Comparison of ENCODE assay signal across 10 cellular contexts in the genomic region with DNA sequence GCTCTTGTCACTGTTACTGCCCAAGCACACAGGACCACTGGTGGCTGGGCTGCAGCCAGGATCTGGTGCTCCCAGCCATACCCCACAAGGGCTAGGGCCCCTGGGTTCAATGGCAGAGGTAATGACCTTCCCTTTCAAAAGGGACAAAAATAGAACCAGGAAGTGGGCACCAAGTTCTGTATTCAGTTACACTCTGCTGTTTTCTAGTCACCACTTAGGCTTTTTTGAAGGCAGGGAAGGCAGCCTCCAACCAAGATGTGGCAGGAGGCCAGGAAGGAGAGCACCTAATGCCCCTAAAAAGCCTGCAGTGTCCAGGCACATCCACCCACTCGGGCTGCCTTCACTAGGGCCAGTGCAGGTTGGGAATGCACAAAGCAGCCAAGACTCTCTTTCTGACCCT. TPM values are rescaled to one million over a fixed set of nuclear protein-coding genes. Genes with fewer than 3 reads are reported as not detected.
DNase-seq lines count a peak whose midpoint lies in the region; ATAC-seq and TF ChIP-seq lines count a peak whose summit lies in the region.
"Had no signal": no experiment of that assay in that cellular context is flagged by ENCODE, and none has a peak within 500 bp of the region (broad histone marks: within the 10 kb centered on the region; RNA-seq: fewer than 3 reads in every experiment).

No MANE protein-coding gene starts in this region.

- H3K4me1 Mint-ChIP-seq in T-cell: peaks cover 0 to 15% (median 0%) of the 10 kb centered on the region in 3 donors
- H3K4me1 Mint-ChIP-seq in activated naive CD4-positive, alpha-beta T cell treated with anti-CD3 and anti-CD28 coated beads for 36 hours (ENCODE audit: low read depth): no peaks in the 10 kb centered on the region
- H3K4me1 Mint-ChIP-seq: activated CD4-positive, alpha-beta T cell treated with anti-CD3 and anti-CD28 coated beads for 36 hours had no signal

- ATAC-seq in T-cell (replicated peaks in 1 of 4): no peak
- ATAC-seq: activated CD4-positive, alpha-beta T cell treated with anti-CD3 and anti-CD28 coated beads for 36 hours had no signal

- peaks cover 38% of the 10 kb centered on the region for H3K36me3 ChIP-seq in Loucy (ENCODE audit: insufficient read depth, low read length)

- POLR2A ChIA-PET in T-cell (lab: Charles Lee): no interaction called here

- peak overlapping the region; percentile 62 for H3K27ac ChIP-seq in VCaP

- DNase-seq in DMS53 (lab: John Stamatoyannopoulos, UW) (peak; percentile 78), pons (ENCODE audit: low spot score) (peak; percentile 62), SK-N-DZ (ENCODE audit: low spot score) (no peak), T-cell (no peak), T-helper 2 cell (no peak)
- no peak for DNase-seq in activated naive CD4-positive, alpha-beta T cell treated with anti-CD3 and anti-CD28 coated beads for 36 hours
- DNase-seq: activated CD4-positive, alpha-beta T cell treated with anti-CD3 and anti-CD28 coated beads for 36 hours; stimulated activated CD4-positive, alpha-beta T cell treated with anti-CD3 and anti-CD28 coated beads, Interleukin-4, amount 100 ng/mL, for 1 hour had no signal

- CTCF ChIA-PET in T-cell (lab: Charles Lee): no interaction called here
- CTCF ChIA-PET in activated naive CD4-positive, alpha-beta T cell treated with anti-CD3 and anti-CD28 coated beads for 36 hours (lab: Charles Lee): interaction anchor here (0.8 kb wide), 1 partner anchor 155 kb away, joined by 4 read pairs; no protein-coding TSS in a partner anchor

- H3K9me2 ChIP-seq in Loucy (replicated peaks; ENCODE audit: low read depth, low read length): no peaks in the 10 kb centered on the region

- H3K27me3 Mint-ChIP-seq in T-cell: no peaks in the 10 kb centered on the region
- no peaks in the 10 kb centered on the region for H3K27me3 Mint-ChIP-seq in activated naive CD4-positive, alpha-beta T cell treated with anti-CD3 and anti-CD28 coated beads for 36 hours (ENCODE audit: low read depth)
- H3K27me3 Mint-ChIP-seq: activated CD4-positive, alpha-beta T cell treated with anti-CD3 and anti-CD28 coated beads for 36 hours had no signal

- no peaks in the 10 kb centered on the region for H3K9me3 ChIP-seq in Loucy (ENCODE audit: insufficient read depth, low read depth, low read length)

- no peak overlapping the region for H3K27ac Mint-ChIP-seq in T-cell
- no peak overlapping the region for H3K27ac Mint-ChIP-seq in activated naive CD4-positive, alpha-beta T cell treated with anti-CD3 and anti-CD28 coated beads for 36 hours
- H3K27ac Mint-ChIP-seq: activated CD4-positive, alpha-beta T cell treated with anti-CD3 and anti-CD28 coated beads for 36 hours had no signal

- no peaks in the 10 kb centered on the region; the same call in 1 of the 2 replicates for H3F3A ChIP-seq in Loucy (ENCODE audit: low read depth)

- intact Hi-C loops in activated naive CD4-positive, alpha-beta T cell treated with anti-CD3 and anti-CD28 coated beads for 36 hours (cut with micrococcal nuclease): no loop called here

- H3K9ac ChIP-seq in Loucy (ENCODE audit: low read depth, low read length, poor library complexity, severe bottlenecking): peak overlapping the region; percentile 28

- no peak overlapping the region for H3K4me3 Mint-ChIP-seq in T-cell
- no peak overlapping the region for H3K4me3 Mint-ChIP-seq in activated naive CD4-positive, alpha-beta T cell treated with anti-CD3 and anti-CD28 coated beads for 36 hours
- H3K4me3 Mint-ChIP-seq: activated CD4-positive, alpha-beta T cell treated with anti-CD3 and anti-CD28 coated beads for 36 hours had no signal

- H3K27me3 ChIP-seq in Loucy (ENCODE audit: insufficient read depth, low read length, poor library complexity, severe bottlenecking): no peaks in the 10 kb centered on the region

- H3K79me2 ChIP-seq in Loucy (ENCODE audit: insufficient read depth, low read length): no peaks in the 10 kb centered on the region

- peak overlapping the region; percentile 45 for H3K4me2 ChIP-seq in Loucy (ENCODE audit: low read depth, low read length, poor library complexity, severe bottlenecking)

- TF ChIP-seq CTCF in Loucy (conservative IDR thresholded peaks at IDR 0.05; ENCODE audit: low read length) (no peak), VCaP (conservative IDR thresholded peaks at IDR 0.05) (no peak)

- H3K4me1 ChIP-seq in Loucy (ENCODE audit: insufficient read depth, low read length, poor library complexity, severe bottlenecking): peaks cover 12% of the 10 kb centered on the region

- H3K9me3 Mint-ChIP-seq in T-cell: no peaks in the 10 kb centered on the region
- no peaks in the 10 kb centered on the region for H3K9me3 Mint-ChIP-seq in activated naive CD4-positive, alpha-beta T cell treated with anti-CD3 and anti-CD28 coated beads for 36 hours

- H2AFZ ChIP-seq in Loucy (ENCODE audit: low read length): no peak overlapping the region

- H3K36me3 Mint-ChIP-seq in T-cell: peaks cover 70% of the 10 kb centered on the region
- peaks cover 20% of the 10 kb centered on the region for H3K36me3 Mint-ChIP-seq in activated naive CD4-positive, alpha-beta T cell treated with anti-CD3 and anti-CD28 coated beads for 36 hours (ENCODE audit: low read depth)

- H4K20me1 ChIP-seq in Loucy (ENCODE audit: insufficient read depth, low read length, poor library complexity, severe bottlenecking): no peaks in the 10 kb centered on the region

- no peak overlapping the region for H3K4me3 ChIP-seq in Loucy (ENCODE audit: low read length, poor library complexity, severe bottlenecking)

RNA-seq across cellular contexts. Expression of gene NOD1, which starts 47.8 kb away (rescaled TPM):
- 13.3 and 13.5 TPM in 2 replicates for polyA plus RNA-seq in SK-N-DZ (2014; cell fraction: cytosol; rRNA removed)
- 27.6 and 38.7 TPM in 2 replicates for polyA plus RNA-seq in SK-N-DZ (2014; cell fraction: nucleus; rRNA removed)
- total RNA-seq in T-cell: 10 to 100 TPM; 15.6 to 24.6 (median 19.4) TPM
- total RNA-seq in activated naive CD4-positive, alpha-beta T cell treated with anti-CD3 and anti-CD28 coated beads for 36 hours: 1 to 10 TPM; 9.2 to 9.8 TPM

Comparison
In these comparisons a context has a peak if more than half of its experiments do, and no peak if none do; other contexts are left out.
1. DNase-seq: peak in DMS53 (single experiment) and pons (single experiment); none in SK-N-DZ (single experiment), T-cell (0 of 34), activated naive CD4-positive, alpha-beta T cell treated with anti-CD3 and anti-CD28 coated beads for 36 hours (single experiment) and T-helper 2 cell (0 of 5).